Comparison of ENCODE assay signal across 8 cellular contexts in genomic region chr11:77188323-77188911, GRCh38.
DNase-seq lines count a peak whose midpoint lies in the region; ATAC-seq lines count a peak whose summit lies in the region.

No MANE protein-coding gene starts in this region.

- peaks cover 2% of the 10 kb centered on the region; the same call in 1 of the 2 replicates for H3K27me3 ChIP-seq in HAP-1 (ENCODE audit: low read depth)

- intact Hi-C loops in left colon (cut with DNase I, micrococcal nuclease) = loop anchor here in 1 of 2 donors (5.0 kb wide), 1 partner anchor 61 kb away; the partner anchor contains the start of gene MYO7A

- peak; percentile 81 for DNase-seq in CD1c-positive myeloid dendritic cell (ENCODE audit: extremely low spot score)
- peak; percentile 57 to 85 for DNase-seq in HAP-1 (ENCODE audit: low spot score in 2 of 2)
- DNase-seq in NCI-H2227 treated with DMSO at 0.1 percent for 48 hours (lab: John Stamatoyannopoulos, UW) = peak; percentile 55
- DNase-seq in central memory CD4-positive, alpha-beta T cell = peak; percentile 36
- peak; percentile 79 to 92 for DNase-seq in left colon
- peak; percentile 35 to 62 for DNase-seq in stimulated activated CD4-positive, alpha-beta T cell treated with anti-CD3 and anti-CD28 coated beads, Interleukin-4, amount 100 ng/mL, for 4 hours

- peak; percentile 62 to 68 for ATAC-seq in activated CD4-positive, CD25-positive, alpha-beta regulatory T cell treated with anti-CD3 and anti-CD28 coated beads, Interleukin-2, amount 50 U/mL, for 24 hours
- peak; percentile 70 for ATAC-seq in left colon
- ATAC-seq in GM18867 (IDR thresholded peaks at IDR 0.05; ENCODE audit: unreplicated experiment) = no peak

- H3K9me3 ChIP-seq in HAP-1 = no peaks in the 10 kb centered on the region

- in situ Hi-C loops in HAP-1 (cut with MboI; ENCODE audit: low sequenced_read_pairs) = loop anchor here (10.0 kb wide), 1 partner anchor 54 kb away; no protein-coding TSS in a partner anchor

- H3K4me3 ChIP-seq in HAP-1 = no peak overlapping the region

- H3K4me1 ChIP-seq in HAP-1 = no peaks in the 10 kb centered on the region

- H3K36me3 ChIP-seq in HAP-1 (replicated peaks) = no peaks in the 10 kb centered on the region
